8 cellular contexts compared by ENCODE assay signal in the genomic region with DNA sequence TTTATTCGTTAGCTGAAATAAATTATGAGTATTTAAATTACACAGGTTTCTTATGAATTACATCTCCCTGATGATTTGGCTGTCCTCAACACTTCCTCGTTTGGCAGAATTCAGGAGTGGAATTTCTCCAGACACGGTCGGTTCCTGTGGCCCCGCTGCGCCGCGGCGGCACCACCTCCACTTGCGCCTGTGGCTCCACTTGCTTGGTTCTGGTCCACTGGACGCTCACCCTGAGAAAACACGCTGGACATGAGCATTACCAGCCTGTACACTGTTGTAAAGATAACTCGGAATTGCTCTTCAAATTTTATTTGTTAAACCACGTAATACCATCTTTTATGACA.
DNase-seq lines count a peak whose midpoint lies in the region; ATAC-seq and TF ChIP-seq lines count a peak whose summit lies in the region.

No MANE protein-coding gene starts in this region.

- peaks cover 6% of the 10 kb centered on the region for H3K36me3 Mint-ChIP-seq in chondrocyte (ENCODE audit: low read depth)

- peak overlapping the region; percentile 51; the same call in 1 of the 2 replicates for H3K9ac ChIP-seq in BLaER1
- peak overlapping the region; percentile 52 for H3K9ac ChIP-seq in mucosa of stomach (ENCODE audit: low read length)

- ATAC-seq in GM21367 (IDR thresholded peaks at IDR 0.05; ENCODE audit: unreplicated experiment) (peak; percentile 23), HG03571 (IDR thresholded peaks at IDR 0.05; ENCODE audit: unreplicated experiment) (peak; percentile 23)

- H3K36me3 ChIP-seq in BLaER1 (peaks cover 20% of the 10 kb centered on the region; the same call in 1 of the 2 replicates), mucosa of stomach (ENCODE audit: control insufficient read depth, insufficient read depth, low read length) (no peaks in the 10 kb centered on the region)

- H3K4me2 ChIP-seq in BLaER1, result peak overlapping the region; percentile 74

- no peak overlapping the region for H3K27ac ChIP-seq in BLaER1

- H3K4me1 ChIP-seq in BLaER1 (peaks cover 22% of the 10 kb centered on the region), mucosa of stomach (ENCODE audit: control insufficient read depth, insufficient read depth, low read length) (peaks cover 3% of the 10 kb centered on the region)

- peaks cover 27% of the 10 kb centered on the region for H3K4me1 Mint-ChIP-seq in chondrocyte (ENCODE audit: low read depth)

- peak overlapping the region; percentile 77 for H3K4me3 ChIP-seq in BLaER1
- H3K4me3 ChIP-seq in mucosa of stomach (ENCODE audit: low read length), result peak overlapping the region; percentile 68

- TF ChIP-seq CTCF in chondrocyte (IDR thresholded peaks at IDR 0.05) (no peak), GM20000 (IDR thresholded peaks at IDR 0.05; ENCODE audit: extremely low read depth, missing control alignments) (no peak)

- H4K20me1 ChIP-seq in BLaER1, result no peaks in the 10 kb centered on the region

- H3K9me3 ChIP-seq in BLaER1 (no peaks in the 10 kb centered on the region), mucosa of stomach (ENCODE audit: control insufficient read depth, low read length) (no peaks in the 10 kb centered on the region)

- no peaks in the 10 kb centered on the region for H3K27me3 Mint-ChIP-seq in chondrocyte (ENCODE audit: low read depth)

- no peak for DNase-seq in chondrocyte (ENCODE audit: low spot score)
- DNase-seq in glomerular visceral epithelial cell (ENCODE audit: extremely low spot score), result no peak
- DNase-seq in activated CD8-positive, alpha-beta memory T cell treated with anti-CD3 and anti-CD28 coated beads, Interleukin-2, amount 50 U/mL, for 48 hours, result no peak
- no peak for DNase-seq in GM20000 (ENCODE audit: low spot score)

- H3K4me3 Mint-ChIP-seq in chondrocyte (ENCODE audit: unreplicated experiment), result peak overlapping the region; percentile 96

- no peaks in the 10 kb centered on the region for H3K9me3 Mint-ChIP-seq in chondrocyte (ENCODE audit: low read depth)

- H3K27ac Mint-ChIP-seq in chondrocyte (ENCODE audit: unreplicated experiment), result peak overlapping the region; percentile 58

- H3K27me3 ChIP-seq in BLaER1 (no peaks in the 10 kb centered on the region), mucosa of stomach (ENCODE audit: control insufficient read depth, insufficient read depth, low read length) (no peaks in the 10 kb centered on the region)
